ENCODE assay signal across 14 cellular contexts in the genomic region with DNA sequence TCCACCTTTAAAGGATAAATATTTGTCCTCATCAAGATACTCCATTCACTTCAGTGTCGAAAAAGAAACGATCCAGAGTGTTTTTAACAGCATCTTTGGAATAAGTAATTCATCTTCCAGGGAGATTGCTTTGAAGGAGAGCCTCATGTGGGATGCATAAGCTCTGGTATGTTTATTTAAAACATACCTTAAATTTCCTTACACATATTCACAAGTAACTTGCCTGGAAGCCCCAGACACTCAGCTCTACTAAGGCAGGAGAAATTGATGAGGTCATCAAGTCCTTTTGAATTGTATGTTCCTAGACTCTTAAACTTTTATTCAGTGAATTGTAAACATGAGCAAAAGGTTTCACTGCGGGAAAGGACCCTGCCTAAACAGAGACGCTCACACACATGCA.
DNase-seq lines count a peak whose midpoint lies in the region; ATAC-seq and TF ChIP-seq lines count a peak whose summit lies in the region.
"Had no signal": no experiment of that assay in that cellular context is flagged by ENCODE, and none has a peak within 500 bp of the region (broad histone marks: within the 10 kb centered on the region; RNA-seq: fewer than 3 reads in every experiment).

No MANE protein-coding gene starts in this region.

- H3K27ac ChIP-seq in DND-41 (ENCODE audit: low read length) (peak overlapping the region; percentile 57; the same call in 1 of the 2 replicates), MM.1S (ENCODE audit: low read length) (peak overlapping the region; percentile 67; the same call in 1 of the 2 replicates), mammary epithelial cell (ENCODE audit: insufficient read depth, low read depth, low read length) (no peak overlapping the region), RWPE1 (no peak overlapping the region)
- H3K27ac ChIP-seq: vagina had no signal

- peaks cover 52% of the 10 kb centered on the region for H3K4me1 Mint-ChIP-seq in nephron

- 18% methylated on average over 4 of the region's 4 CpGs for WGBS in mammary epithelial cell (ENCODE audit: low coverage, missing lambda C conversion rate)

- TF ChIP-seq CTCF in DND-41 (IDR thresholded peaks at IDR 0.05; ENCODE audit: borderline replicate concordance, extremely low read depth, low read length, poor library complexity, severe bottlenecking) (no peak), MM.1S (IDR thresholded peaks at IDR 0.05; ENCODE audit: low read length) (no peak), mammary epithelial cell (conservative IDR thresholded peaks at IDR 0.05 in 1 of 2, IDR thresholded peaks at IDR 0.05 in 1 of 2; ENCODE audit: extremely low read depth in 1 of 2, insufficient read depth in 1 of 2, low read depth in 1 of 2, low read length in 2 of 2) (no peak), nephron (IDR thresholded peaks at IDR 0.05; ENCODE audit: unreplicated experiment in 3 of 3) (no peak), RWPE1 (conservative IDR thresholded peaks at IDR 0.05; ENCODE audit: low read depth) (no peak)

- intact Hi-C loops in mammary epithelial cell (cut with micrococcal nuclease) = no loop called here

- no peaks in the 10 kb centered on the region for H3K79me2 ChIP-seq in DND-41 (ENCODE audit: insufficient read depth, low read length)
- no peaks in the 10 kb centered on the region for H3K79me2 ChIP-seq in MM.1S (ENCODE audit: low read length)
- H3K79me2 ChIP-seq in mammary epithelial cell (ENCODE audit: insufficient read depth, low read length) = no peaks in the 10 kb centered on the region

- H3K27ac Mint-ChIP-seq in nephron = peak overlapping the region; percentile 89 to 95 (median 95)

- H3K36me3 ChIP-seq in DND-41 (ENCODE audit: insufficient read depth, low read length) (no peaks in the 10 kb centered on the region), MM.1S (replicated peaks; ENCODE audit: insufficient read depth, low read length) (no peaks in the 10 kb centered on the region), mammary epithelial cell (ENCODE audit: insufficient read depth, low read length) (no peaks in the 10 kb centered on the region)
- H3K36me3 ChIP-seq: vagina had no signal

- peaks cover 4% of the 10 kb centered on the region for H3K27me3 ChIP-seq in DND-41 (ENCODE audit: insufficient read depth, low read length, poor library complexity)
- H3K27me3 ChIP-seq in MM.1S (replicated peaks; ENCODE audit: insufficient read depth, low read length) = no peaks in the 10 kb centered on the region
- H3K27me3 ChIP-seq in mammary epithelial cell (ENCODE audit: insufficient read depth, low read length) = no peaks in the 10 kb centered on the region
- H3K27me3 ChIP-seq: vagina had no signal

- peak overlapping the region; percentile 69 for H3K4me2 ChIP-seq in DND-41 (ENCODE audit: insufficient read depth, low read length)
- H3K4me2 ChIP-seq in MM.1S (ENCODE audit: low read depth, low read length) = peak overlapping the region; percentile 83
- H3K4me2 ChIP-seq in mammary epithelial cell (ENCODE audit: insufficient read depth, low read depth, low read length) = no peak overlapping the region

- CTCF ChIA-PET in mammary epithelial cell (lab: Charles Lee; ENCODE audit: low non-redundant PET) = no interaction called here
- CTCF ChIA-PET in RWPE1 (lab: Yijun Ruan, JAX) = no interaction called here

- H2AFZ ChIP-seq in DND-41 (ENCODE audit: low read depth, low read length) = peak overlapping the region; percentile 68
- peak overlapping the region; percentile 32 for H2AFZ ChIP-seq in MM.1S (ENCODE audit: low read length)
- H2AFZ ChIP-seq in mammary epithelial cell (ENCODE audit: low read depth, low read length) = no peak overlapping the region

- H3K4me1 ChIP-seq in DND-41 (ENCODE audit: insufficient read depth, low read length) (peaks cover 15% of the 10 kb centered on the region), MM.1S (ENCODE audit: low read length) (peaks cover 23% of the 10 kb centered on the region), mammary epithelial cell (ENCODE audit: insufficient read depth, low read length) (peaks cover 6% of the 10 kb centered on the region)
- H3K4me1 ChIP-seq: vagina had no signal

- peaks cover 12% of the 10 kb centered on the region for H3K27me3 Mint-ChIP-seq in nephron (ENCODE audit: low read depth)

- H3K9ac ChIP-seq in DND-41 (ENCODE audit: low read depth, low read length) = no peak overlapping the region
- H3K9ac ChIP-seq in MM.1S (ENCODE audit: low read length) = peak overlapping the region; percentile 28; the same call in 1 of the 2 replicates
- no peak overlapping the region for H3K9ac ChIP-seq in mammary epithelial cell (ENCODE audit: insufficient read depth, low read length)

- DNase-seq in DND-41 (no peak), MM.1S (peak; percentile 9), mammary epithelial cell (peak; percentile 53), NCI-H446 treated with DMSO at 0.1 percent for 48 hours (lab: John Stamatoyannopoulos, UW) (no peak), HK-2 (ENCODE audit: unreplicated experiment) (no peak), RWPE1 (ENCODE audit: low spot score) (no peak)
- DNase-seq: amygdala; naive B cell; NCI-H1694; stimulated activated CD8-positive, alpha-beta memory T cell treated with anti-CD3 and anti-CD28 coated beads, Interleukin-4, amount 100 ng/mL, for 48 hours had no signal

- no peaks in the 10 kb centered on the region for H4K20me1 ChIP-seq in DND-41 (ENCODE audit: insufficient read depth, low read length)
- H4K20me1 ChIP-seq in MM.1S (ENCODE audit: insufficient read depth, low read length) = no peaks in the 10 kb centered on the region
- H4K20me1 ChIP-seq in mammary epithelial cell (ENCODE audit: insufficient read depth, low read length) = no peaks in the 10 kb centered on the region

- H3K9me2 ChIP-seq in MM.1S (replicated peaks; ENCODE audit: insufficient read depth, low read length) = no peaks in the 10 kb centered on the region

- POLR2A ChIA-PET in RWPE1 (lab: Yijun Ruan, JAX; ENCODE audit: low non-redundant PET) = no interaction called here

- H3K9me3 Mint-ChIP-seq in nephron = no peaks in the 10 kb centered on the region
- H3K9me3 Mint-ChIP-seq: naive B cell had no signal

- dilution Hi-C loops in mammary epithelial cell (cut with HindIII; ENCODE audit: low sequenced_read_pairs) = no loop called here

- peak overlapping the region in 1 of 2 experiments; percentile 52; a peak in 2 of 4 replicates for H3K4me3 ChIP-seq in DND-41 (ENCODE audit: low read depth in 1 of 2, low read length in 2 of 2)
- peak overlapping the region; percentile 57 for H3K4me3 ChIP-seq in MM.1S (ENCODE audit: low read length)
- no peak overlapping the region for H3K4me3 ChIP-seq in mammary epithelial cell (replicated peaks in 1 of 3; ENCODE audit: insufficient read depth in 1 of 3, low read depth in 2 of 3, low read length in 3 of 3)
- H3K4me3 ChIP-seq: vagina had no signal

- H3K9me3 ChIP-seq in DND-41 (ENCODE audit: insufficient read depth, low read length, severe bottlenecking) (no peaks in the 10 kb centered on the region), MM.1S (replicated peaks; ENCODE audit: insufficient read depth, low read length) (no peaks in the 10 kb centered on the region), mammary epithelial cell (replicated peaks; ENCODE audit: insufficient read depth, low read length) (no peaks in the 10 kb centered on the region)
- H3K9me3 ChIP-seq: vagina had no signal

- no peak for ATAC-seq in DND-41 (ENCODE audit: insufficient read depth, low read depth)
- ATAC-seq in GM18867 (IDR thresholded peaks at IDR 0.05; ENCODE audit: unreplicated experiment) = no peak

- H3K4me3 Mint-ChIP-seq in nephron = no peak overlapping the region

- H3F3A ChIP-seq in MM.1S (ENCODE audit: insufficient read depth, low read length) = peaks cover 24% of the 10 kb centered on the region

- BruUV-seq in mammary epithelial cell (replicated peaks; lab: Mats Ljungman, UMichigan) = no TSS peak

- in situ Hi-C loops in mammary epithelial cell (cut with MboI; ENCODE audit: low sequenced_read_pairs in 2 of 2) = no loop called here

- no peaks in the 10 kb centered on the region for H3K36me3 Mint-ChIP-seq in nephron (ENCODE audit: low read depth)
- H3K36me3 Mint-ChIP-seq: activated CD8-positive, alpha-beta memory T cell treated with anti-CD3 and anti-CD28 coated beads, Interleukin-2, amount 10 ng/mL, durations not matched to agents 7 days and 5 days; naive B cell had no signal

Comparison
In these comparisons a context has a peak if more than half of its experiments do, and no peak if none do; other contexts are left out.
1. DNase-seq: peak in MM.1S (single experiment) and mammary epithelial cell (single experiment); none in DND-41 (single experiment), NCI-H446 treated with DMSO at 0.1 percent for 48 hours (single experiment), HK-2 (single experiment) and RWPE1 (single experiment).
2. H3K27ac ChIP-seq: peak in DND-41 (single experiment) and MM.1S (single experiment); none in mammary epithelial cell (single experiment) and RWPE1 (single experiment).